In the genomic region with DNA sequence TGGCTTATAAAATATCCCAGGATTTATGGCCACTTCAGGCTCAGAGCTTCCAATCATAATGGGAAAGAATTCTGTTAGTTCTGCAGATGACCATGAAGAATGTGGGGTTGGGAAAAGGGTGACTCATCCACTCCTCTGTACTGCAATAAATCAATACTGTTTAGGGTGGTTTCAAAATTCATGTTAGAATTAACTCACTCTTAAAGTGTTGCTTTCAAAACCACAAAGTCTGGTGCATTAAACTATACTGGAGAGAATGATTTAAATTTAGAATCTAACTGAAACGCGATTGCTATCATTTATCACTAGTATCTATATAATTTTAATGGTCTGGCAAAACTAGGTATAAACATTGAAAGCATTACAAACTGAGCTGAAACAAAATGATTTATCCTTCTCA, we compare ENCODE assay signal across 10 cellular contexts. TPM values are rescaled to one million over a fixed set of nuclear protein-coding genes. Genes with fewer than 3 reads are reported as not detected.
DNase-seq lines count a peak whose midpoint lies in the region; ATAC-seq, FAIRE-seq and TF ChIP-seq lines count a peak whose summit lies in the region.
"Had no signal": no experiment of that assay in that cellular context is flagged by ENCODE, and none has a peak within 500 bp of the region (broad histone marks: within the 10 kb centered on the region; RNA-seq: fewer than 3 reads in every experiment).

No MANE protein-coding gene starts in this region.

- H3K36me3 ChIP-seq in PC-3 (ENCODE audit: low read depth, low read length) (no peaks in the 10 kb centered on the region), fibroblast of lung (ENCODE audit: control insufficient read depth, insufficient read depth, low read length) (no peaks in the 10 kb centered on the region)

- H3K27me3 Mint-ChIP-seq in natural killer cell treated with Interleukin-12 subunit alpha and Interleukin-12 subunit beta and Interleukin-15 and Interleukin-18, amount 100 ng/mL, for 72 hours: peaks cover 2 to 13% of the 10 kb centered on the region in 2 donors
- peaks cover 4% of the 10 kb centered on the region for H3K27me3 Mint-ChIP-seq in activated CD4-positive, alpha-beta T cell treated with anti-CD3 and anti-CD28 coated beads for 36 hours
- H3K27me3 Mint-ChIP-seq in activated CD8-positive, alpha-beta T cell treated with anti-CD3 and anti-CD28 coated beads for 36 hours: peaks cover 3% of the 10 kb centered on the region

- H2AFZ ChIP-seq in PC-3 (ENCODE audit: low read length) (no peak overlapping the region), fibroblast of lung (ENCODE audit: low read length) (no peak overlapping the region)

- DNase-seq in GM18507 (ENCODE audit: extremely low spot score, insufficient read length, low read depth): no peak
- DNase-seq in PC-3: peak; percentile 73
- peak; percentile 76 to 88 for DNase-seq in fibroblast of lung (ENCODE audit: low read depth in 2 of 2)
- DNase-seq in skeletal muscle cell (ENCODE audit: low read depth): peak; percentile 57
- no peak for DNase-seq in natural killer cell treated with Interleukin-12 subunit alpha and Interleukin-12 subunit beta and Interleukin-15 and Interleukin-18, amount 100 ng/mL, for 72 hours (ENCODE audit: low spot score)
- DNase-seq in activated CD4-positive, alpha-beta T cell treated with anti-CD3 and anti-CD28 coated beads for 36 hours: no peak
- no peak for DNase-seq in activated CD8-positive, alpha-beta T cell treated with anti-CD3 and anti-CD28 coated beads for 36 hours
- DNase-seq: activated effector memory CD4-positive, alpha-beta T cell treated with Interleukin-2 at 50 U/mL for 16 hours; effector CD8-positive, alpha-beta T cell; islet precursor cell had no signal

- POLR2A ChIA-PET in PC-3 (lab: Charles Lee; ENCODE audit: unreplicated experiment): no interaction called here
- POLR2A ChIA-PET in activated CD4-positive, alpha-beta T cell treated with anti-CD3 and anti-CD28 coated beads for 36 hours (lab: Charles Lee): no interaction called here
- POLR2A ChIA-PET in activated CD8-positive, alpha-beta T cell treated with anti-CD3 and anti-CD28 coated beads for 36 hours (lab: Charles Lee): no interaction called here

- H3F3A ChIP-seq in PC-3 (ENCODE audit: low read length, unreplicated experiment): no peaks in the 10 kb centered on the region

- H3K4me3 Mint-ChIP-seq in natural killer cell treated with Interleukin-12 subunit alpha and Interleukin-12 subunit beta and Interleukin-15 and Interleukin-18, amount 100 ng/mL, for 72 hours: no peak overlapping the region
- no peak overlapping the region for H3K4me3 Mint-ChIP-seq in activated CD4-positive, alpha-beta T cell treated with anti-CD3 and anti-CD28 coated beads for 36 hours
- H3K4me3 Mint-ChIP-seq in activated CD8-positive, alpha-beta T cell treated with anti-CD3 and anti-CD28 coated beads for 36 hours: no peak overlapping the region

- H4K20me1 ChIP-seq in PC-3 (ENCODE audit: low read length) (no peaks in the 10 kb centered on the region), fibroblast of lung (ENCODE audit: control insufficient read depth, extremely low read depth, insufficient read depth, low read length) (no peaks in the 10 kb centered on the region)

- H3K9ac ChIP-seq in PC-3 (ENCODE audit: low read length): no peak overlapping the region
- H3K9ac ChIP-seq in fibroblast of lung (ENCODE audit: insufficient read depth, low read length): no peak overlapping the region

- no peaks in the 10 kb centered on the region for H3K9me2 ChIP-seq in PC-3 (replicated peaks; ENCODE audit: low read length)

- no peaks in the 10 kb centered on the region for H3K4me1 Mint-ChIP-seq in natural killer cell treated with Interleukin-12 subunit alpha and Interleukin-12 subunit beta and Interleukin-15 and Interleukin-18, amount 100 ng/mL, for 72 hours (ENCODE audit: low read depth in 2 of 2)
- H3K4me1 Mint-ChIP-seq in activated CD4-positive, alpha-beta T cell treated with anti-CD3 and anti-CD28 coated beads for 36 hours: no peaks in the 10 kb centered on the region
- peaks cover 13% of the 10 kb centered on the region for H3K4me1 Mint-ChIP-seq in activated CD8-positive, alpha-beta T cell treated with anti-CD3 and anti-CD28 coated beads for 36 hours (ENCODE audit: low read depth)

- H3K27ac ChIP-seq in PC-3 (ENCODE audit: low read length) (no peak overlapping the region), fibroblast of lung (ENCODE audit: insufficient read depth, low read length) (no peak overlapping the region)

- ATAC-seq in PC-3: peak; percentile 63
- no peak for ATAC-seq in natural killer cell treated with Interleukin-12 subunit alpha and Interleukin-12 subunit beta and Interleukin-15 and Interleukin-18, amount 100 ng/mL, for 72 hours
- ATAC-seq in activated CD4-positive, alpha-beta T cell treated with anti-CD3 and anti-CD28 coated beads for 36 hours: no peak
- ATAC-seq in activated CD8-positive, alpha-beta T cell treated with anti-CD3 and anti-CD28 coated beads for 36 hours: no peak

- H3K27ac Mint-ChIP-seq in natural killer cell treated with Interleukin-12 subunit alpha and Interleukin-12 subunit beta and Interleukin-15 and Interleukin-18, amount 100 ng/mL, for 72 hours: no peak overlapping the region
- H3K27ac Mint-ChIP-seq in activated CD4-positive, alpha-beta T cell treated with anti-CD3 and anti-CD28 coated beads for 36 hours: no peak overlapping the region
- H3K27ac Mint-ChIP-seq in activated CD8-positive, alpha-beta T cell treated with anti-CD3 and anti-CD28 coated beads for 36 hours: no peak overlapping the region

- CTCF ChIA-PET in PC-3 (lab: Charles Lee): no interaction called here
- CTCF ChIA-PET in activated CD4-positive, alpha-beta T cell treated with anti-CD3 and anti-CD28 coated beads for 36 hours (lab: Charles Lee): interaction anchor here (0.6 to 1.2 kb wide), 2 partner anchors 13 to 92 kb away, joined by 3 to 5 read pairs; no protein-coding TSS in a partner anchor
- CTCF ChIA-PET in activated CD8-positive, alpha-beta T cell treated with anti-CD3 and anti-CD28 coated beads for 36 hours (lab: Charles Lee): interaction anchor here (1.6 kb wide), 1 partner anchor 579 kb away, joined by 3 read pairs; no protein-coding TSS in a partner anchor

- H3K79me2 ChIP-seq in PC-3 (ENCODE audit: low read length): no peaks in the 10 kb centered on the region
- H3K79me2 ChIP-seq in fibroblast of lung (ENCODE audit: control insufficient read depth, insufficient read depth, low read length): no peaks in the 10 kb centered on the region

- H3K27me3 ChIP-seq in PC-3 (ENCODE audit: low read length): peaks cover 58% of the 10 kb centered on the region
- no peaks in the 10 kb centered on the region for H3K27me3 ChIP-seq in fibroblast of lung (ENCODE audit: control insufficient read depth, insufficient read depth, low read length)

- no peaks in the 10 kb centered on the region for H3K36me3 Mint-ChIP-seq in natural killer cell treated with Interleukin-12 subunit alpha and Interleukin-12 subunit beta and Interleukin-15 and Interleukin-18, amount 100 ng/mL, for 72 hours
- H3K36me3 Mint-ChIP-seq in activated CD4-positive, alpha-beta T cell treated with anti-CD3 and anti-CD28 coated beads for 36 hours (ENCODE audit: low read depth): no peaks in the 10 kb centered on the region
- H3K36me3 Mint-ChIP-seq in activated CD8-positive, alpha-beta T cell treated with anti-CD3 and anti-CD28 coated beads for 36 hours (ENCODE audit: low read depth): no peaks in the 10 kb centered on the region

- H3K9me3 ChIP-seq in PC-3 (ENCODE audit: low read length) (no peaks in the 10 kb centered on the region), fibroblast of lung (ENCODE audit: control insufficient read depth, insufficient read depth, low read depth, low read length) (no peaks in the 10 kb centered on the region)

- H3K4me1 ChIP-seq in PC-3 (ENCODE audit: insufficient read depth, low read length) (no peaks in the 10 kb centered on the region), fibroblast of lung (ENCODE audit: control insufficient read depth, extremely low read depth, insufficient read depth, low read length) (no peaks in the 10 kb centered on the region)

- TF ChIP-seq CTCF in PC-3 (conservative IDR thresholded peaks at IDR 0.05; ENCODE audit: low read depth, low read length) (no peak), fibroblast of lung (conservative IDR thresholded peaks at IDR 0.05 in 1 of 2, IDR thresholded peaks at IDR 0.05 in 1 of 2; ENCODE audit: low read depth in 1 of 2, low read length in 2 of 2) (no peak)
- no peak for TF ChIP-seq CTCF in activated CD8-positive, alpha-beta T cell treated with anti-CD3 and anti-CD28 coated beads for 36 hours (IDR thresholded peaks at IDR 0.05)

- no peaks in the 10 kb centered on the region for H3K9me3 Mint-ChIP-seq in natural killer cell treated with Interleukin-12 subunit alpha and Interleukin-12 subunit beta and Interleukin-15 and Interleukin-18, amount 100 ng/mL, for 72 hours
- no peaks in the 10 kb centered on the region for H3K9me3 Mint-ChIP-seq in activated CD4-positive, alpha-beta T cell treated with anti-CD3 and anti-CD28 coated beads for 36 hours (ENCODE audit: low read depth)
- no peaks in the 10 kb centered on the region for H3K9me3 Mint-ChIP-seq in activated CD8-positive, alpha-beta T cell treated with anti-CD3 and anti-CD28 coated beads for 36 hours

- no peak overlapping the region for H3K4me2 ChIP-seq in PC-3 (ENCODE audit: low read length)
- H3K4me2 ChIP-seq in fibroblast of lung (ENCODE audit: extremely low read depth, insufficient read depth, low read length): no peak overlapping the region

- intact Hi-C loops in PC-3 (cut with micrococcal nuclease): no loop called here
- intact Hi-C loops in activated CD4-positive, alpha-beta T cell treated with anti-CD3 and anti-CD28 coated beads for 36 hours (cut with DNase I, micrococcal nuclease): no loop called here
- intact Hi-C loops in activated CD8-positive, alpha-beta T cell treated with anti-CD3 and anti-CD28 coated beads for 36 hours (cut with micrococcal nuclease): no loop called here

- no peak overlapping the region for H3K4me3 ChIP-seq in PC-3 (ENCODE audit: low read length)
- no peak overlapping the region for H3K4me3 ChIP-seq in fibroblast of lung (replicated peaks in 1 of 4; ENCODE audit: control extremely low read depth in 1 of 4, insufficient read depth in 1 of 4, low read depth in 3 of 4, low read length in 4 of 4)
- H3K4me3 ChIP-seq in skeletal muscle cell (ENCODE audit: low read depth, low read length): no peak overlapping the region

- peak; percentile 60 for FAIRE-seq in GM18507 (lab: Jason Lieb, UNC)

- no TSS peak for BruUV-seq in PC-3 (replicated peaks; lab: Mats Ljungman, UMichigan)

RNA-seq across cellular contexts. Expression of a gene that starts 0.8 kb away (rescaled TPM):
- total RNA-seq in PC-3 (2014; rRNA removed): 0.15 and 3.3 TPM in 2 replicates
- total RNA-seq in fibroblast of lung: not detected in 2 replicates
- polyA plus RNA-seq in fibroblast of lung: not detected in 2 replicates
- polyA plus RNA-seq in fibroblast of lung (2012): not detected in 2 replicates
- not detected in 2 replicates for polyA minus RNA-seq in fibroblast of lung (ENCODE audit: low replicate concordance)
- total RNA-seq in natural killer cell treated with Interleukin-12 subunit alpha and Interleukin-12 subunit beta and Interleukin-15 and Interleukin-18, amount 100 ng/mL, for 72 hours: not detected
- not detected for total RNA-seq in activated CD4-positive, alpha-beta T cell treated with anti-CD3 and anti-CD28 coated beads for 36 hours
- not detected for total RNA-seq in activated CD8-positive, alpha-beta T cell treated with anti-CD3 and anti-CD28 coated beads for 36 hours

Comparison
In these comparisons a context has a peak if more than half of its experiments do, and no peak if none do; other contexts are left out.
1. DNase-seq: peak in PC-3 (single experiment), fibroblast of lung (2 of 2) and skeletal muscle cell (single experiment); none in GM18507 (single experiment), natural killer cell treated with Interleukin-12 subunit alpha and Interleukin-12 subunit beta and Interleukin-15 and Interleukin-18, amount 100 ng/mL, for 72 hours (single experiment), activated CD4-positive, alpha-beta T cell treated with anti-CD3 and anti-CD28 coated beads for 36 hours (single experiment) and activated CD8-positive, alpha-beta T cell treated with anti-CD3 and anti-CD28 coated beads for 36 hours (single experiment).